Comparison of ENCODE assay signal across 7 cellular contexts in the genomic region with DNA sequence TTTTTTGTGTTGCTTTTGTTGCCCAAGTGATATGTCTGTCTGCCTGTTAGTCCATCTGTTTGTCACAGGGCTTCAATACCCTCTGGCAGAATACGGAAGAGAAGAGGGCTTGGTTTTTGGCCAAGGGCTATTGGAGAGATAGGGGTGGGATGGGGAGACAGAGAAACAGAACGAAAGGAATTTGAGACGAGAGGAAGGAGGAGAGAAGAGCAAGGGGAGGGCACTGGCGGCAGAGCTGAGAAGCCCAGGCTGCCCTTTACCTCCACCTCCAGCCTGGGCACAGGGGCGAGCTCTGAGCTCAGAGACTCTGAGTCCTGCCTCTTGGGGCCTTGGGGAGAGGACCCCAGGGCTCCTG. TPM values are rescaled to one million over a fixed set of nuclear protein-coding genes. Genes with fewer than 3 reads are reported as not detected.
DNase-seq lines count a peak whose midpoint lies in the region; ATAC-seq and TF ChIP-seq lines count a peak whose summit lies in the region.

No MANE protein-coding gene starts in this region.

- H3K79me2 ChIP-seq in Loucy (ENCODE audit: insufficient read depth, low read length), result peaks cover 24% of the 10 kb centered on the region; the same call in 1 of the 2 replicates

- TF ChIP-seq CTCF in Loucy (conservative IDR thresholded peaks at IDR 0.05; ENCODE audit: low read length) (no peak), glutamatergic neuron (IDR thresholded peaks at IDR 0.05; ENCODE audit: partially characterized antibody, unreplicated experiment) (no peak)
- no peak for TF ChIP-seq CTCF in activated CD8-positive, alpha-beta T cell treated with anti-CD3 and anti-CD28 coated beads for 36 hours (IDR thresholded peaks at IDR 0.05)

- H3K4me3 Mint-ChIP-seq in activated CD8-positive, alpha-beta T cell treated with anti-CD3 and anti-CD28 coated beads for 36 hours, result peak overlapping the region; percentile 97
- peak overlapping the region; percentile 30 for H3K4me3 Mint-ChIP-seq in glutamatergic neuron (ENCODE audit: unreplicated experiment)

- H3K4me3 ChIP-seq in Loucy (ENCODE audit: low read length, poor library complexity, severe bottlenecking), result peak overlapping the region; percentile 71

- CTCF ChIA-PET in activated CD8-positive, alpha-beta T cell treated with anti-CD3 and anti-CD28 coated beads for 36 hours (lab: Charles Lee), result interaction anchor here (0.8 to 9.8 kb wide), 14 partner anchors 30 to 146 kb away, joined by 3 to 54 read pairs (median 4); partner anchors contain the start of gene AHDC1

- H3K9me3 Mint-ChIP-seq in activated CD8-positive, alpha-beta T cell treated with anti-CD3 and anti-CD28 coated beads for 36 hours, result no peaks in the 10 kb centered on the region
- peaks cover 37% of the 10 kb centered on the region for H3K9me3 Mint-ChIP-seq in glutamatergic neuron (ENCODE audit: unreplicated experiment)

- peaks cover 35% of the 10 kb centered on the region for H3K36me3 Mint-ChIP-seq in activated CD8-positive, alpha-beta T cell treated with anti-CD3 and anti-CD28 coated beads for 36 hours (ENCODE audit: low read depth)
- no peaks in the 10 kb centered on the region for H3K36me3 Mint-ChIP-seq in glutamatergic neuron (ENCODE audit: unreplicated experiment)

- no peaks in the 10 kb centered on the region for H3K27me3 Mint-ChIP-seq in activated CD8-positive, alpha-beta T cell treated with anti-CD3 and anti-CD28 coated beads for 36 hours
- H3K27me3 Mint-ChIP-seq in glutamatergic neuron (ENCODE audit: unreplicated experiment), result peaks cover 26% of the 10 kb centered on the region

- no peaks in the 10 kb centered on the region for H3K9me2 ChIP-seq in Loucy (replicated peaks; ENCODE audit: low read depth, low read length)

- H3K9me3 ChIP-seq in Loucy (ENCODE audit: insufficient read depth, low read depth, low read length), result no peaks in the 10 kb centered on the region

- no peaks in the 10 kb centered on the region for H3K36me3 ChIP-seq in Loucy (ENCODE audit: insufficient read depth, low read length)

- H3F3A ChIP-seq in Loucy (ENCODE audit: low read depth), result no peaks in the 10 kb centered on the region

- POLR2A ChIA-PET in activated CD8-positive, alpha-beta T cell treated with anti-CD3 and anti-CD28 coated beads for 36 hours (lab: Charles Lee), result interaction anchor here (0.8 to 4.1 kb wide), 14 partner anchors 9 to 139 kb away, joined by 3 to 21 read pairs (median 4); partner anchors contain the start of gene WASF2

- peak overlapping the region; percentile 88 for H3K4me2 ChIP-seq in Loucy (ENCODE audit: low read depth, low read length, poor library complexity, severe bottlenecking)

- no peaks in the 10 kb centered on the region for H4K20me1 ChIP-seq in Loucy (ENCODE audit: insufficient read depth, low read length, poor library complexity, severe bottlenecking)

- H3K4me1 Mint-ChIP-seq in activated CD8-positive, alpha-beta T cell treated with anti-CD3 and anti-CD28 coated beads for 36 hours (ENCODE audit: low read depth), result peaks cover 60% of the 10 kb centered on the region
- peaks cover 66% of the 10 kb centered on the region for H3K4me1 Mint-ChIP-seq in glutamatergic neuron (ENCODE audit: low read depth, unreplicated experiment)

- H3K27ac Mint-ChIP-seq in activated CD8-positive, alpha-beta T cell treated with anti-CD3 and anti-CD28 coated beads for 36 hours, result peak overlapping the region; percentile 96
- H3K27ac Mint-ChIP-seq in glutamatergic neuron (ENCODE audit: unreplicated experiment), result peak overlapping the region; percentile 91

- no peaks in the 10 kb centered on the region for H3K27me3 ChIP-seq in Loucy (ENCODE audit: insufficient read depth, low read length, poor library complexity, severe bottlenecking)

- intact Hi-C loops in activated CD8-positive, alpha-beta T cell treated with anti-CD3 and anti-CD28 coated beads for 36 hours (cut with micrococcal nuclease), result loop anchor here (5.0 to 10.0 kb wide), 4 partner anchors 36 to 141 kb away; no protein-coding TSS in a partner anchor

- H2AFZ ChIP-seq in Loucy (ENCODE audit: low read length), result no peak overlapping the region

- H3K4me1 ChIP-seq in Loucy (ENCODE audit: insufficient read depth, low read length, poor library complexity, severe bottlenecking), result peaks cover 76% of the 10 kb centered on the region

- H3K9ac ChIP-seq in Loucy (ENCODE audit: low read depth, low read length, poor library complexity, severe bottlenecking), result peak overlapping the region; percentile 79

- ATAC-seq in activated CD8-positive, alpha-beta T cell treated with anti-CD3 and anti-CD28 coated beads for 36 hours, result no peak

- no peak for DNase-seq in activated CD8-positive, alpha-beta T cell treated with anti-CD3 and anti-CD28 coated beads for 36 hours
- DNase-seq in glutamatergic neuron (no peak), NOMO-1 treated with DMSO at 0.1 percent for 48 hours (lab: John Stamatoyannopoulos, UW; ENCODE audit: unreplicated experiment) (no peak), NK-92 (lab: John Stamatoyannopoulos, UW; ENCODE audit: unreplicated experiment) (no peak)
- DNase-seq in stimulated activated CD8-positive, alpha-beta memory T cell treated with anti-CD3 and anti-CD28 coated beads, Interleukin-4, amount 100 ng/mL, for 48 hours, result peak; percentile 31
- no peak for DNase-seq in stimulated activated naive CD4-positive, alpha-beta T cell treated with Interleukin-2 at 50 U/mL for 16 hours (lab: John Stamatoyannopoulos, UW)

RNA-seq across cellular contexts. Expression of gene WASF2, which starts 33.7 kb away (rescaled TPM):
- total RNA-seq in activated CD8-positive, alpha-beta T cell treated with anti-CD3 and anti-CD28 coated beads for 36 hours, result 100 to 1,000 TPM; 108 to 111 TPM
- total RNA-seq in glutamatergic neuron (ENCODE audit: unreplicated experiment), result 47.0 TPM
